In genomic region chr14:95515523-95516517, GRCh38 we compare ENCODE assay signal across 8 cellular contexts. TPM values are rescaled to one million over a fixed set of nuclear protein-coding genes. Genes with fewer than 3 reads are reported as not detected.
DNase-seq lines count a peak whose midpoint lies in the region; ATAC-seq and TF ChIP-seq lines count a peak whose summit lies in the region.

No MANE protein-coding gene starts in this region.

- H3K36me3 Mint-ChIP-seq in T-cell, result peaks cover 11% of the 10 kb centered on the region

- H3K4me1 Mint-ChIP-seq in T-cell, result peaks cover 67 to 78% (median 74%) of the 10 kb centered on the region in 3 donors

- no peaks in the 10 kb centered on the region for H3K9me3 Mint-ChIP-seq in T-cell

- H3K79me2 ChIP-seq in smooth muscle cell (ENCODE audit: low read depth), result no peaks in the 10 kb centered on the region

- H3K4me3 Mint-ChIP-seq in T-cell, result peak overlapping the region; percentile 84 to 90 (median 88)

- POLR2A ChIA-PET in T-cell (lab: Charles Lee), result interaction anchor here (0.6 to 0.9 kb wide), 4 partner anchors 18 to 353 kb away, joined by 3 to 8 read pairs (median 3); no protein-coding TSS in a partner anchor

- 14% methylated on average over 27 of the region's 48 CpGs for WGBS in smooth muscle cell (ENCODE audit: low lambda C conversion rate)

- H3K9me3 ChIP-seq in smooth muscle cell (replicated peaks; ENCODE audit: low read depth), result no peaks in the 10 kb centered on the region

- peak overlapping the region; percentile 91 to 92 for H3K27ac Mint-ChIP-seq in T-cell

- ATAC-seq in GM21576 (IDR thresholded peaks at IDR 0.05; ENCODE audit: unreplicated experiment) (peak; percentile 76), T-cell (replicated peaks in 1 of 4) (peak; percentile 78 to 92 (median 80))

- no peaks in the 10 kb centered on the region for H3K27me3 Mint-ChIP-seq in T-cell

- peaks cover 18% of the 10 kb centered on the region for H3F3A ChIP-seq in smooth muscle cell (ENCODE audit: low read depth)

- DNase-seq in G401 (ENCODE audit: low spot score) (peak; percentile 55), KBM-7 (peak; percentile 71), T-cell (peak; percentile 61 to 90 (median 81)), anterior cingulate cortex (lab: John Stamatoyannopoulos, UW) (peak in 44 of 58 donors; percentile 20 to 80 (median 54)), smooth muscle cell (lab: John Stamatoyannopoulos, UW; ENCODE audit: unreplicated experiment) (no peak), amniotic stem cell (lab: John Stamatoyannopoulos, UW) (no peak)

- peak overlapping the region; percentile 89 for H3K4me2 ChIP-seq in smooth muscle cell

- no peaks in the 10 kb centered on the region for H3K27me3 ChIP-seq in smooth muscle cell (ENCODE audit: low read depth)

- H4K20me1 ChIP-seq in smooth muscle cell (ENCODE audit: low read depth), result no peaks in the 10 kb centered on the region

- in situ Hi-C loops in G401 (cut with HindIII; ENCODE audit: low sequenced_read_pairs) (no loop called here), KBM-7 (cut with MboI; ENCODE audit: low pct_unique_long_range_greater_than_20kb, low sequenced_read_pairs) (no loop called here)

- no peaks in the 10 kb centered on the region for H3K36me3 ChIP-seq in smooth muscle cell (ENCODE audit: low read depth)

- peak overlapping the region; percentile 48 for H2AFZ ChIP-seq in smooth muscle cell (ENCODE audit: low read depth)

- H3K4me3 ChIP-seq in iPS-11a (ENCODE audit: low read depth, low read length), result peak overlapping the region; percentile 35
- H3K4me3 ChIP-seq in smooth muscle cell, result peak overlapping the region; percentile 56

- CTCF ChIA-PET in T-cell (lab: Charles Lee), result interaction anchor here (0.5 to 2.8 kb wide), 8 partner anchors 10 to 827 kb away, joined by 3 to 20 read pairs (median 4); no protein-coding TSS in a partner anchor

- TF ChIP-seq CTCF in smooth muscle cell (IDR thresholded peaks at IDR 0.05; ENCODE audit: borderline replicate concordance, insufficient read depth, poor library complexity, severe bottlenecking), result peak; percentile 16

- peaks cover 22% of the 10 kb centered on the region for H3K4me1 ChIP-seq in smooth muscle cell (ENCODE audit: low read depth)

- peak overlapping the region; percentile 10 for H3K27ac ChIP-seq in smooth muscle cell (ENCODE audit: low read depth)

- H3K9ac ChIP-seq in smooth muscle cell (ENCODE audit: low read depth), result peak overlapping the region; percentile 22

RNA-seq across cellular contexts. Expression of gene SYNE3, which starts 0.6 kb away (rescaled TPM):
- 0.55 and 2.4 TPM in 2 replicates for total RNA-seq in G401 (2014; rRNA removed; shearing (Covaris generic))
- total RNA-seq in T-cell (10 to 100 TPM; 55.6 to 92.3 (median 77.8) TPM), smooth muscle cell (4.0 and 4.2 TPM in 2 replicates)
- polyA plus RNA-seq in smooth muscle cell, result 2.7 and 4.1 TPM in 2 replicates

RNA-seq across cellular contexts. Expression of gene GLRX5, which starts 19.0 kb away (rescaled TPM):
- total RNA-seq in G401 (2014; rRNA removed; shearing (Covaris generic)), result 104 and 105 TPM in 2 replicates
- total RNA-seq in T-cell (10 to 100 TPM; 15.4 to 24.2 (median 16.0) TPM), smooth muscle cell (42.4 and 53.5 TPM in 2 replicates)
- polyA plus RNA-seq in smooth muscle cell, result 79.8 and 84.3 TPM in 2 replicates

Comparison
In these comparisons a context has a peak if more than half of its experiments do, and no peak if none do; other contexts are left out.
1. DNase-seq: peak in G401 (single experiment), KBM-7 (single experiment), T-cell (34 of 34) and anterior cingulate cortex (44 of 58); none in smooth muscle cell (single experiment) and amniotic stem cell (single experiment).
2. RNA of gene SYNE3, which starts 0.6 kb away (total RNA-seq): 55.6 to 92.3 TPM in T-cell; 4.0 to 4.2 TPM in smooth muscle cell and 0.55 to 2.4 TPM in G401; every median in the first group is over 10 times any median in the second.